8 cellular contexts compared by ENCODE assay signal in the genomic region with DNA sequence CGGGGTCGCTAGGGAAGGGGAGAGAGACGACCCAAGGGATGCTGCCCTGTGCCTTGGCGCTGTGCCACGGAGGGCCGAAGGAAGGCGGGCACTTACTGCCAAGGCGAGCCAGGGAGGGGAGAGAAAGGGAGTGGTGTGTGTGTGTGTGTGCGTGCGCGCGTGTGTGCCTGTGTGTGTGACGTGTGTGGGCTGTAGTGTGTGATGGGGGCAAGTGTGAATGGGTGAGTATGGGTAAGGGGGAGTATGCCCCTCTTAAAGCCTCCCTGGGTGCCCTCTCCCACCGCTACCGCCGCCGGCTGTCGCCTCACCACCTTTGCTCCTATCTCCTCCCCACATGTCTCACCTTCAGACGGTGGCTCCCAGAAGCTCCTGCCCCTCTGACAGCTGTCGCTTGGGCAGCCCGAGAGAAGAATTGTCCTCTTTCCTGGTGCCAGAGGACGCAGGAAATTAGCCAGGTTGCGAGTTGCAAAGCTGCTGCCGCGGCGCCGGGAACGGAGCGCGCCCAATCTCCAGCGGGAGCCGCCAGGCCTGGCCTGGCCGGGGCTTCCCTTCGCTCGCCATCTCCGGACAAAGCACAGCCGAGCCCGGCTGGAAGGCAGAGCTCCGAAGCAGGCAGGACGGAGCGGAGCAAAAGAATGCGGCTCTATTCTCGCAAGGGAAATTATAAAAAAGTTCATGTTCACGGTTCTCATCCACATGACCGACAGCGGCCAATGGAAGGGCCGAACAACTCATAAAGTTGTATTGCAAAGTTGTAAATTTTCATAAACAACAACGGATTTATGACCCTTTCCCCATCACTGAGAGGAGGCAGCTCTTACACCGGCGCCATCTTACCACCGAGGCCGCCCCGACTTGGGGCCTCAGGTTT. TPM values are rescaled to one million over a fixed set of nuclear protein-coding genes. Genes with fewer than 3 reads are reported as not detected.
A peak's percentile ranks its signal among the peaks of the same experiment; 100 is the strongest.
DNase-seq lines count a peak whose midpoint lies in the region; ATAC-seq and TF ChIP-seq lines count a peak whose summit lies in the region.

Gene HOXA3, minus strand, starts transcription at position 639 of the 871 bp plus-strand sequence. CDS start 41,943 bp downstream, outside the sequence.

- H3K4me3 ChIP-seq in WERI-Rb-1 (ENCODE audit: low read depth, low read length) (peak within 1 kb of the TSS; percentile 56), suprapubic skin (peak within 1 kb of the TSS; percentile 53)

- H3K4me1 ChIP-seq in suprapubic skin, result peaks cover 96% of the 10 kb centered on the region

- H3K27me3 ChIP-seq in WERI-Rb-1 (ENCODE audit: insufficient read depth, low read depth, severe bottlenecking) (peaks cover 57% of the 10 kb centered on the region), suprapubic skin (peaks cover 19% of the 10 kb centered on the region)

- peaks cover 95% of the 10 kb centered on the region for H3K27me3 Mint-ChIP-seq in activated T-cell treated with anti-CD3 and anti-CD28 coated beads, Interleukin-2, amount 50 U/mL, for 24 hours

- no peaks in the 10 kb centered on the region for H3K36me3 ChIP-seq in WERI-Rb-1
- no peaks in the 10 kb centered on the region for H3K36me3 ChIP-seq in suprapubic skin

- peaks cover 54% of the 10 kb centered on the region for H3K4me1 Mint-ChIP-seq in activated T-cell treated with anti-CD3 and anti-CD28 coated beads, Interleukin-2, amount 50 U/mL, for 24 hours (ENCODE audit: low read depth)

- peak within 1 kb of the TSS; percentile 62 for H3K4me3 Mint-ChIP-seq in activated T-cell treated with anti-CD3 and anti-CD28 coated beads, Interleukin-2, amount 50 U/mL, for 24 hours

- peak within 1 kb of the TSS; percentile 68 for H3K27ac Mint-ChIP-seq in activated T-cell treated with anti-CD3 and anti-CD28 coated beads, Interleukin-2, amount 50 U/mL, for 24 hours

- peaks cover 10% of the 10 kb centered on the region for H3K9me3 ChIP-seq in WERI-Rb-1 (ENCODE audit: severe bottlenecking)
- no peaks in the 10 kb centered on the region for H3K9me3 ChIP-seq in suprapubic skin

- TF ChIP-seq POLR2A in suprapubic skin (IDR thresholded peaks at IDR 0.05), result peak in 1 of 2 donors; percentile 44

- DNase-seq in activated T-cell treated with anti-CD3 and anti-CD28 coated beads, Interleukin-2, amount 50 U/mL, for 24 hours, result peak; percentile 39
- DNase-seq in activated T-cell treated with anti-CD3 and anti-CD28 coated beads, Interleukin-2, amount 50 U/mL, for 1 hour, result no peak
- peak; percentile 12 for DNase-seq in WERI-Rb-1
- peak; percentile 65 for DNase-seq in islet precursor cell
- peak; percentile 81 to 86 for DNase-seq in suprapubic skin (ENCODE audit: low spot score in 2 of 2)
- DNase-seq in amygdala (lab: John Stamatoyannopoulos, UW), result no peak

- TF ChIP-seq CTCF in WERI-Rb-1 (IDR thresholded peaks at IDR 0.05; ENCODE audit: low read depth, low read length) (no peak), suprapubic skin (IDR thresholded peaks at IDR 0.05) (no peak)

- WGBS in suprapubic skin, result under 1% methylated on average over 39 of the region's 53 CpGs

- H3K9me3 Mint-ChIP-seq in activated T-cell treated with anti-CD3 and anti-CD28 coated beads, Interleukin-2, amount 50 U/mL, for 24 hours, result no peaks in the 10 kb centered on the region

- no peak for TF ChIP-seq EP300 in suprapubic skin (IDR thresholded peaks at IDR 0.05)

- ATAC-seq in HG03460 (IDR thresholded peaks at IDR 0.05; ENCODE audit: unreplicated experiment) (no peak), GM21515 (IDR thresholded peaks at IDR 0.05; ENCODE audit: unreplicated experiment) (no peak)

- H3K36me3 Mint-ChIP-seq in activated T-cell treated with anti-CD3 and anti-CD28 coated beads, Interleukin-2, amount 50 U/mL, for 24 hours (ENCODE audit: low read depth), result no peaks in the 10 kb centered on the region

- H3K27ac ChIP-seq in WERI-Rb-1, result 0 out of 2 replicates have a peak within 1 kb of the TSS, but pooled peaks have one; percentile 68
- peak within 1 kb of the TSS; percentile 97 for H3K27ac ChIP-seq in suprapubic skin

RNA-seq across cellular contexts. Expression of gene HOXA3, which starts in this region (rescaled TPM):
- total RNA-seq in suprapubic skin, result 10 to 100 TPM in 1 of 4 donors, 1 to 10 TPM in 3; 5.5 to 19.9 (median 6.2) TPM

Comparison
In these comparisons a context has a peak if more than half of its experiments do, and no peak if none do; other contexts are left out.
1. DNase-seq: peak in activated T-cell treated with anti-CD3 and anti-CD28 coated beads, Interleukin-2, amount 50 U/mL, for 24 hours (single experiment), WERI-Rb-1 (single experiment), islet precursor cell (single experiment) and suprapubic skin (2 of 2); none in activated T-cell treated with anti-CD3 and anti-CD28 coated beads, Interleukin-2, amount 50 U/mL, for 1 hour (single experiment) and amygdala (0 of 56).